28 cellular contexts compared by ENCODE assay signal in genomic region chr6:121635355-121635754, GRCh38.
"Had no signal": no experiment of that assay in that cellular context is flagged by ENCODE, and none has a peak within 500 bp of the region (broad histone marks: within the 10 kb centered on the region; RNA-seq: fewer than 3 reads in every experiment).

No MANE protein-coding gene starts in this region.

- FAIRE-seq: colon, endometrium, endothelial cell of umbilical vein, frontal cortex had no signal

- H3K9me3 ChIP-seq: colonic mucosa, gastrocnemius medialis had no signal

- H3K4me1 ChIP-seq: colonic mucosa, gastrocnemius medialis, gastroesophageal sphincter had no signal

- H3K36me3 ChIP-seq: colonic mucosa, esophagus muscularis mucosa, esophagus squamous epithelium, gastrocnemius medialis, gastroesophageal sphincter, heart left ventricle, heart right ventricle had no signal

- H3K27ac ChIP-seq: colonic mucosa, coronary artery, dorsolateral prefrontal cortex, epithelial cell of prostate, esophagus muscularis mucosa, esophagus squamous epithelium, foreskin keratinocyte, gastrocnemius medialis, gastroesophageal sphincter, heart left ventricle, heart right ventricle, hepatocyte had no signal

- H3K4me2 ChIP-seq: hepatocyte had no signal

- DNase-seq: colonic mucosa; cortex of kidney; dermis blood vessel endothelial cell; dorsolateral prefrontal cortex; effector CD4-positive, alpha-beta T cell; effector CD8-positive, alpha-beta T cell; effector memory CD4-positive, alpha-beta T cell; effector memory CD8-positive, alpha-beta T cell; erythroblast; esophagus squamous epithelium; foreskin fibroblast; foreskin keratinocyte; foreskin melanocyte; gastrocnemius medialis; glutamatergic neuron; head of caudate nucleus; heart left ventricle; heart right ventricle had no signal

- H3K4me3 Mint-ChIP-seq: dendritic cell treated with granulocyte-macrophage colony-stimulating factor and Interleukin-4, amounts not matched to agents 40 ng/mL and 50 ng/mL, for 4 days; effector memory CD8-positive, alpha-beta T cell had no signal

- H2AFZ ChIP-seq: hepatocyte had no signal

- H3K4me3 ChIP-seq: colonic mucosa, coronary artery, dorsolateral prefrontal cortex, esophagus muscularis mucosa, esophagus squamous epithelium, gastrocnemius medialis, gastroesophageal sphincter, heart left ventricle, heart right ventricle, hepatocyte had no signal

- H3K79me2 ChIP-seq: hepatocyte had no signal

- ATAC-seq: effector memory CD8-positive, alpha-beta T cell; foreskin keratinocyte; gastrocnemius medialis; gastroesophageal sphincter; heart left ventricle; heart right ventricle had no signal

- H3K27me3 ChIP-seq: colonic mucosa, dorsolateral prefrontal cortex, esophagus muscularis mucosa, esophagus squamous epithelium, foreskin keratinocyte, gastrocnemius medialis, gastroesophageal sphincter, heart left ventricle, heart right ventricle, hepatocyte had no signal

- H3K27me3 Mint-ChIP-seq: dendritic cell treated with granulocyte-macrophage colony-stimulating factor and Interleukin-4, amounts not matched to agents 40 ng/mL and 50 ng/mL, for 4 days; effector memory CD8-positive, alpha-beta T cell had no signal

- H3K27ac Mint-ChIP-seq: dendritic cell treated with granulocyte-macrophage colony-stimulating factor and Interleukin-4, amounts not matched to agents 40 ng/mL and 50 ng/mL, for 4 days; effector memory CD8-positive, alpha-beta T cell had no signal
